31 cellular contexts compared by ENCODE assay signal in the genomic region with DNA sequence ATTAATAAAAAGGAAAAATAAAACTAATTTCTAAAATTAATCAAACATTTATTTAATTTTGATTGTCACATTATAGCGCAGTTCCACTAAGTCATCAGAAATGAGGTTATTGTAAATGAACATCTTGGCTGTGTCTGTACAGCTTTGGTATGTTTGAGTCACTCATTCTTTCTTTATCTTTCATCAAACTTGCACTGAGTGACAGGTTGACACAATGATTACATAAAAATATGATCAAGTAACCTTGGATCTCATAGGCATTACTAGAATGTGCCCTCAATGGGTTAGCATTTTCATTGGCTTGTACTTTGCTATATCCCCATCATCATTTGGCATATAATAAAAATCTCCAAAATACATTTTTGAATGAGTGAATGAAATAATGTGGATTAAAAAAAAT.
"Had no signal": no experiment of that assay in that cellular context is flagged by ENCODE, and none has a peak within 500 bp of the region (broad histone marks: within the 10 kb centered on the region; RNA-seq: fewer than 3 reads in every experiment).

No MANE protein-coding gene starts in this region.

- DNase-seq: activated CD4-positive, alpha-beta T cell treated with anti-CD3 and anti-CD28 coated beads, Interleukin-2, amount 10 ng/mL, durations not matched to agents 24 days and 14 days; activated CD4-positive, alpha-beta T cell treated with anti-CD3 and anti-CD28 coated beads, Interleukin-2, amount 50 U/mL, for 4 hours; activated CD8-positive, alpha-beta T cell treated with anti-CD3 and anti-CD28 coated beads for 36 hours; activated effector memory CD4-positive, alpha-beta T cell treated with anti-CD3 and anti-CD28 coated beads, Interleukin-2, amount 50 U/mL, for 16 hours; activated naive CD4-positive, alpha-beta T cell; activated naive CD8-positive, alpha-beta T cell treated with anti-CD3 and anti-CD28 coated beads, Interleukin-2, amount 10 ng/mL, durations not matched to agents 7 days and 5 days; activated T-cell treated with anti-CD3 and anti-CD28 coated beads, Interleukin-2, amount 50 U/mL, for 1 hour; activated T-cell treated with anti-CD3 and anti-CD28 coated beads, Interleukin-2, amount 50 U/mL, for 72 hours; amygdala; body of pancreas; central memory CD4-positive, alpha-beta T cell; Karpas-422; KBM-7; MG63; NCI-H1048; NCI-H1105 treated with DMSO at 0.1 percent for 48 hours; NCI-H1436; NCI-H1694; NCI-H1930; NCI-H2081 treated with DMSO at 0.1 percent for 48 hours; NCI-H345; NCI-H524 treated with DMSO at 0.1 percent for 48 hours; Peyer's patch; RPMI8226; SHP77 treated with DMSO at 0.1 percent for 48 hours; SW 1271; T-helper 1 cell; T-helper 2 cell; T-helper 9 cell had no signal

- H3K27ac ChIP-seq: ascending aorta, body of pancreas, Peyer's patch had no signal

- H3K27me3 ChIP-seq: ascending aorta, body of pancreas, MG63, Peyer's patch had no signal

- H3K36me3 ChIP-seq: ascending aorta, MG63, Peyer's patch had no signal

- H3K4me3 ChIP-seq: ascending aorta, body of pancreas, MG63, Peyer's patch had no signal

- H3K9me3 ChIP-seq: ascending aorta, body of pancreas, MG63, Peyer's patch had no signal

- ATAC-seq: activated CD8-positive, alpha-beta T cell treated with anti-CD3 and anti-CD28 coated beads for 36 hours; activated T-cell treated with anti-CD3 and anti-CD28 coated beads, Interleukin-2, amount 50 U/mL, for 72 hours; activated T-helper 17 cell treated with anti-CD3 and anti-CD28 coated beads, Interleukin-2, amount 50 U/mL, for 72 hours; body of pancreas had no signal
